8 cellular contexts compared by ENCODE assay signal in the genomic region with DNA sequence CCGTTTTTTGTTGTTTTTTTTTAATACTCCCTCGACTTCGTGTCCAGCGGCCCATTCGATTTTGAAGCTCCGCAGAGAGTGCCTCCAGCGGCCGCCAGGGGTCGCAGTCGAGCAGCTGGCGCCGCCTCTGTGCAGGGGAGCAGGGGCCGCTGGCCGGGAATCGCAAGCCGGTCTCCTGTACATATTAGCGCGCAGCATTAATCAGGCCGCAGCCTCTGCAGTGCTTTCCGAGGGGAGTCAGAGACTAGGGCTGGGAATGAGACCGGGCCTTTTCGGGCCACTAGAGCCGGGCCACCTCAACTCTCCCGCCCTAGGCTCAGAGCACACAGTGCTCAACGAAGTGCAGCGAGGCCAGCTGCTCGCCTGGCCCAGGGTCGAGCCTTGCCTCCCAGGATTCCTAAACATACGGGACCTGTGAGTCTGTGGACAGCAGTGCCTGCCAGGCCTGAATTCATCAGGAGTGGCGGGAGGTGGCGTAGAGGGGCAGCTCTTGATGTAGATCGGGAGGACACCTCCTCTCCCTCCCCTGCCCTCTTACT.
DNase-seq lines count a peak whose midpoint lies in the region; ATAC-seq, FAIRE-seq and TF ChIP-seq lines count a peak whose summit lies in the region.

No MANE protein-coding gene starts in this region.

- H3K4me2 ChIP-seq in KMS-11, result no peak overlapping the region

- H3K79me2 ChIP-seq in KMS-11 (ENCODE audit: insufficient read depth, low read depth), result no peaks in the 10 kb centered on the region

- intact Hi-C loops in left ventricle myocardium inferior (cut with micrococcal nuclease), result loop anchor here (10.0 kb wide), 2 partner anchors 256 to 386 kb away; no protein-coding TSS in a partner anchor
- intact Hi-C loops in aorta (cut with DNase I), result loop anchor here in 1 of 2 donors (1.0 kb wide), 1 partner anchor 257 kb away; no protein-coding TSS in a partner anchor

- peak; percentile 99 for TF ChIP-seq CTCF in BJ (IDR thresholded peaks at IDR 0.05; ENCODE audit: insufficient read depth, low read depth, low read length)
- TF ChIP-seq CTCF in KMS-11 (conservative IDR thresholded peaks at IDR 0.05; ENCODE audit: low read depth, low read length), result peak; percentile 61
- peak; percentile 99 for TF ChIP-seq CTCF in left ventricle myocardium inferior (IDR thresholded peaks at IDR 0.05; ENCODE audit: borderline replicate concordance)

- H3K27ac ChIP-seq in KMS-11 (no peak overlapping the region), left ventricle myocardium inferior (replicated peaks) (peak overlapping the region; percentile 4), aorta (ENCODE audit: low read depth in 1 of 2, low read length in 2 of 2) (no peak overlapping the region)

- H4K20me1 ChIP-seq in KMS-11 (ENCODE audit: insufficient read depth), result no peaks in the 10 kb centered on the region

- peaks cover 2% of the 10 kb centered on the region for H3K4me1 ChIP-seq in KMS-11 (ENCODE audit: low read depth, poor library complexity, severe bottlenecking)
- peaks cover 13% of the 10 kb centered on the region for H3K4me1 ChIP-seq in adipocyte (ENCODE audit: control insufficient read depth, insufficient read depth, low read length)
- peaks cover 10% of the 10 kb centered on the region for H3K4me1 ChIP-seq in left ventricle myocardium inferior
- H3K4me1 ChIP-seq in aorta (ENCODE audit: control insufficient read depth in 1 of 2, insufficient read depth in 2 of 2, low read length in 2 of 2), result no peaks in the 10 kb centered on the region

- H3K4me3 ChIP-seq in BJ (ENCODE audit: low read depth, low read length) (no peak overlapping the region), KMS-11 (IDR thresholded peaks at IDR 0.05; ENCODE audit: insufficient read depth, low read depth, low read length) (no peak overlapping the region), adipocyte (ENCODE audit: low read length) (no peak overlapping the region), left ventricle myocardium inferior (peak overlapping the region; percentile 29), aorta (ENCODE audit: low read length in 2 of 2) (no peak overlapping the region)

- H3K36me3 ChIP-seq in BJ (ENCODE audit: control insufficient read depth, insufficient read depth, low read length), result no peaks in the 10 kb centered on the region
- no peaks in the 10 kb centered on the region for H3K36me3 ChIP-seq in KMS-11 (ENCODE audit: insufficient read depth)
- H3K36me3 ChIP-seq in adipocyte (ENCODE audit: control insufficient read depth, insufficient read depth, low read length, severe bottlenecking), result no peaks in the 10 kb centered on the region
- H3K36me3 ChIP-seq in left ventricle myocardium inferior, result no peaks in the 10 kb centered on the region
- no peaks in the 10 kb centered on the region for H3K36me3 ChIP-seq in aorta (ENCODE audit: control insufficient read depth in 1 of 2, insufficient read depth in 2 of 2, low read length in 1 of 2)

- 6 to 14% methylated on average over 30 to 32 of the region's 32 CpGs for WGBS in aorta, 2 donors

- H3K27me3 ChIP-seq in BJ (ENCODE audit: control insufficient read depth, insufficient read depth, low read length) (peaks cover 21% of the 10 kb centered on the region), KMS-11 (ENCODE audit: insufficient read depth, low read depth) (no peaks in the 10 kb centered on the region), adipocyte (replicated peaks; ENCODE audit: control insufficient read depth, insufficient read depth, low read length) (peaks cover 8% of the 10 kb centered on the region), left ventricle myocardium inferior (ENCODE audit: low read depth) (peaks cover 76% of the 10 kb centered on the region), aorta (ENCODE audit: control insufficient read depth in 1 of 2, insufficient read depth in 2 of 2, low read length in 1 of 2) (no peaks in the 10 kb centered on the region)

- CTCF ChIA-PET in BJ (lab: Yijun Ruan, JAX), result interaction anchor here (0.6 to 3.0 kb wide), 27 partner anchors 9 to 889 kb away, joined by 3 to 24 read pairs (median 4); no protein-coding TSS in a partner anchor

- DNase-seq in BJ (ENCODE audit: low read depth), result no peak
- peak; percentile 53 for DNase-seq in GM19239 (ENCODE audit: insufficient read length, low spot score)
- DNase-seq in adipocyte (ENCODE audit: low read depth), result peak; percentile 85
- DNase-seq in left ventricle myocardium inferior, result peak; percentile 71
- peak; percentile 51 for DNase-seq in renal cortical epithelial cell (ENCODE audit: low read depth)
- peak; percentile 69 to 91 for DNase-seq in aorta

- POLR2A ChIA-PET in BJ (lab: Charles Lee), result no interaction called here

- FAIRE-seq in GM19239 (lab: Jason Lieb, UNC), result peak; percentile 47

- H2AFZ ChIP-seq in KMS-11 (ENCODE audit: low read depth), result no peak overlapping the region

- H3K9ac ChIP-seq in KMS-11, result no peak overlapping the region
- H3K9ac ChIP-seq in adipocyte (ENCODE audit: low read length), result peak overlapping the region; percentile 44

- ATAC-seq in SK-N-SH treated with all-trans-retinoic acid at 6 μM for 48 hours, result peak; percentile 99
- ATAC-seq in aorta (ENCODE audit: low FRiP score), result peak; percentile 92

- H3K9me3 ChIP-seq in adipocyte (ENCODE audit: control insufficient read depth, low read length) (no peaks in the 10 kb centered on the region), left ventricle myocardium inferior (replicated peaks) (no peaks in the 10 kb centered on the region), aorta (ENCODE audit: control insufficient read depth, low read length) (no peaks in the 10 kb centered on the region)

TF ChIP-seq in SK-N-SH treated with all-trans-retinoic acid at 6 μM for 48 hours, 23 proteins besides CTCF, POLR2A, EP300 and RAD21:
- TF ChIP-seq OSR1 (CRISPR knock-in tag; IDR thresholded peaks at IDR 0.05) (no peak), ZFP3 (CRISPR knock-in tag; IDR thresholded peaks at IDR 0.05) (no peak), ISL1 (CRISPR knock-in tag; IDR thresholded peaks at IDR 0.05) (no peak), ZNF8 (CRISPR knock-in tag; IDR thresholded peaks at IDR 0.05) (no peak), CSRNP3 (CRISPR knock-in tag; IDR thresholded peaks at IDR 0.05) (no peak), SNAI2 (CRISPR knock-in tag; IDR thresholded peaks at IDR 0.05) (no peak), PATZ1 (CRISPR knock-in tag; IDR thresholded peaks at IDR 0.05; ENCODE audit: borderline replicate concordance) (no peak), CSDC2 (CRISPR knock-in tag; IDR thresholded peaks at IDR 0.05) (no peak), ARNTL (CRISPR knock-in tag; IDR thresholded peaks at IDR 0.05; ENCODE audit: borderline replicate concordance, low read depth) (no peak), ZNF565 (CRISPR knock-in tag; conservative IDR thresholded peaks at IDR 0.05; ENCODE audit: low read depth) (no peak)
